Comparison of ENCODE assay signal across 8 cellular contexts in genomic region chr11:34650528-34650927, GRCh38. TPM values are rescaled to one million over a fixed set of nuclear protein-coding genes. Genes with fewer than 3 reads are reported as not detected.
DNase-seq lines count a peak whose midpoint lies in the region; ATAC-seq and TF ChIP-seq lines count a peak whose summit lies in the region.

No MANE protein-coding gene starts in this region.

- no peak for TF ChIP-seq POLR2A in heart left ventricle (IDR thresholded peaks at IDR 0.05)

- intact Hi-C loops in PC-9 (cut with micrococcal nuclease; ENCODE audit: unreplicated experiment) (loop anchor here (5.0 kb wide), 1 partner anchor 742 kb away; no protein-coding TSS in a partner anchor), heart left ventricle (cut with DNase I) (no loop called here)

- ATAC-seq in HG02588 (IDR thresholded peaks at IDR 0.05; ENCODE audit: unreplicated experiment) (peak; percentile 95), heart left ventricle (no peak)

- no peak overlapping the region for H3K27ac Mint-ChIP-seq in activated naive CD8-positive, alpha-beta T cell

- no peak for TF ChIP-seq CTCF in PC-9 (conservative IDR thresholded peaks at IDR 0.05)
- TF ChIP-seq CTCF in heart left ventricle (IDR thresholded peaks at IDR 0.05): no peak

- H3K36me3 ChIP-seq in PC-9 (ENCODE audit: low read depth) (peaks cover 72% of the 10 kb centered on the region), heart left ventricle (no peaks in the 10 kb centered on the region)

- POLR2A ChIA-PET in PC-9 (lab: Charles Lee; ENCODE audit: unreplicated experiment): interaction anchor here (0.6 kb wide), 2 partner anchors 87 to 153 kb away, joined by 4 read pairs; no protein-coding TSS in a partner anchor

- H3K4me1 ChIP-seq in PC-9 (replicated peaks; ENCODE audit: insufficient read depth): peaks cover 72% of the 10 kb centered on the region
- H3K4me1 ChIP-seq in heart left ventricle: peaks cover 0 to 24% (median 0%) of the 10 kb centered on the region in 12 donors

- peaks cover 35% of the 10 kb centered on the region for H3K27me3 Mint-ChIP-seq in activated naive CD8-positive, alpha-beta T cell

- DNase-seq in GDM1 (lab: John Stamatoyannopoulos, UW): peak; percentile 69
- no peak for DNase-seq in PC-9
- peak; percentile 71 for DNase-seq in stimulated activated CD4-positive, alpha-beta T cell treated with anti-CD3 and anti-CD28 coated beads, Interleukin-4, amount 100 ng/mL, for 1 hour
- no peak for DNase-seq in heart left ventricle
- DNase-seq in NCI-H1436 treated with DMSO at 0.1 percent for 48 hours (lab: John Stamatoyannopoulos, UW): no peak
- no peak for DNase-seq in NCI-H69 (lab: John Stamatoyannopoulos, UW)

- H3K4me1 Mint-ChIP-seq in activated naive CD8-positive, alpha-beta T cell (ENCODE audit: low read depth): peaks cover 51% of the 10 kb centered on the region

- H3K4me3 Mint-ChIP-seq in activated naive CD8-positive, alpha-beta T cell: peak overlapping the region; percentile 57

- no peaks in the 10 kb centered on the region for H4K20me1 ChIP-seq in PC-9 (ENCODE audit: insufficient read depth)

- H3K27me3 ChIP-seq in PC-9 (ENCODE audit: insufficient read depth, low read depth) (no peaks in the 10 kb centered on the region), heart left ventricle (no peaks in the 10 kb centered on the region)

- H3K9me2 ChIP-seq in PC-9 (ENCODE audit: insufficient read depth): no peaks in the 10 kb centered on the region

- CTCF ChIA-PET in PC-9 (lab: Charles Lee): no interaction called here

- H3K9me3 Mint-ChIP-seq in activated naive CD8-positive, alpha-beta T cell (ENCODE audit: low read depth): no peaks in the 10 kb centered on the region

- no peak overlapping the region for H3K4me3 ChIP-seq in PC-9
- no peak overlapping the region for H3K4me3 ChIP-seq in heart left ventricle

- BruUV-seq in PC-9 (replicated peaks; lab: Mats Ljungman, UMichigan): no TSS peak

- 0 out of 2 replicates have a peak overlapping the region, but pooled peaks have one; percentile 4 for H3K4me2 ChIP-seq in PC-9

- 66 to 83% (median 72%) methylated on average over 6 of the region's 6 CpGs for WGBS in heart left ventricle, 4 donors

- peaks cover 60% of the 10 kb centered on the region for H3K79me2 ChIP-seq in PC-9 (ENCODE audit: low read depth)

- H3K27ac ChIP-seq in PC-9: peak overlapping the region; percentile 32
- no peak overlapping the region for H3K27ac ChIP-seq in heart left ventricle

- H3F3A ChIP-seq in PC-9 (ENCODE audit: insufficient read depth, low read depth): peaks cover 74% of the 10 kb centered on the region

- H3K9me3 ChIP-seq in PC-9 (ENCODE audit: insufficient read depth, low read depth) (no peaks in the 10 kb centered on the region), heart left ventricle (no peaks in the 10 kb centered on the region)

- H2AFZ ChIP-seq in PC-9: no peak overlapping the region

- H3K36me3 Mint-ChIP-seq in activated naive CD8-positive, alpha-beta T cell: no peaks in the 10 kb centered on the region

RNA-seq across cellular contexts. Expression of gene EHF, which starts 29.6 kb away (rescaled TPM):
- total RNA-seq in PC-9 (2021) (85.7 and 118 TPM in 2 replicates), heart left ventricle (1 to 10 TPM in 2 of 9 donors, under 1 TPM in 7; 0.19 to 1.9 (median 0.71) TPM)
- under 1 TPM; 0.26 to 0.50 TPM for polyA plus RNA-seq in heart left ventricle

Comparison
In these comparisons a context has a peak if more than half of its experiments do, and no peak if none do; other contexts are left out.
1. DNase-seq: peak in GDM1 (single experiment) and stimulated activated CD4-positive, alpha-beta T cell treated with anti-CD3 and anti-CD28 coated beads, Interleukin-4, amount 100 ng/mL, for 1 hour (single experiment); none in PC-9 (0 of 2), heart left ventricle (0 of 5), NCI-H1436 treated with DMSO at 0.1 percent for 48 hours (single experiment) and NCI-H69 (single experiment).
2. RNA of gene EHF, which starts 29.6 kb away (total RNA-seq): 85.7 to 118 TPM in PC-9; 0.19 to 1.9 TPM in heart left ventricle; every median in the first group is over 10 times any median in the second.